14 cellular contexts compared by ENCODE assay signal in genomic region chr3:46350262-46350565, GRCh38. TPM values are rescaled to one million over a fixed set of nuclear protein-coding genes. Genes with fewer than 3 reads are reported as not detected.
DNase-seq lines count a peak whose midpoint lies in the region; ATAC-seq, FAIRE-seq and TF ChIP-seq lines count a peak whose summit lies in the region.
"Had no signal": no experiment of that assay in that cellular context is flagged by ENCODE, and none has a peak within 500 bp of the region (broad histone marks: within the 10 kb centered on the region; RNA-seq: fewer than 3 reads in every experiment).

No MANE protein-coding gene starts in this region.

- SMC1A ChIA-PET in GM12878 (lab: Charles Lee; ENCODE audit: uncharacterized antibody, unreplicated experiment): interaction anchor here (0.8 to 4.1 kb wide), 6 partner anchors 10 to 55 kb away, joined by 3 to 31 read pairs (median 4); partner anchors contain the start of gene CCR5

- H3K4me1 Mint-ChIP-seq in CD4-positive, alpha-beta memory T cell: peaks cover 52 to 84% (median 73%) of the 10 kb centered on the region in 4 donors

- ATAC-seq in GM19395 (IDR thresholded peaks at IDR 0.05; ENCODE audit: unreplicated experiment) (peak; percentile 35), GM12878 (peak; percentile 79)

- peak overlapping the region; percentile 70 for H3K4me2 ChIP-seq in GM12878 (ENCODE audit: control insufficient read depth, insufficient read depth)

- H3K79me2 ChIP-seq in GM12878 (ENCODE audit: control insufficient read depth, insufficient read depth, low read length): no peaks in the 10 kb centered on the region

- RAD21 ChIA-PET in GM12878 (lab: Charles Lee; ENCODE audit: unreplicated experiment): interaction anchor here (1.0 to 5.5 kb wide), 4 partner anchors 10 to 56 kb away, joined by 3 to 26 read pairs (median 4); no protein-coding TSS in a partner anchor

- H3K4me1 ChIP-seq in CD4-positive, alpha-beta memory T cell (ENCODE audit: insufficient read depth, low read length): peaks cover 74% of the 10 kb centered on the region
- peaks cover 31% of the 10 kb centered on the region for H3K4me1 ChIP-seq in GM12878 (ENCODE audit: control insufficient read depth, insufficient read depth, low read length)

- no peak overlapping the region for H3K4me3 ChIP-seq in CD4-positive, alpha-beta memory T cell (ENCODE audit: low read length in 2 of 2)
- H3K4me3 ChIP-seq in HL-60 (replicated peaks; ENCODE audit: insufficient read depth, low read length) (no peak overlapping the region), GM12878 (peak overlapping the region; percentile 42)

- CTCF ChIA-PET in CD4-positive, alpha-beta memory T cell (lab: Charles Lee; ENCODE audit: partially characterized antibody): interaction anchor here (1.3 to 9.4 kb wide), 4 partner anchors 10 to 70 kb away, joined by 3 to 91 read pairs (median 6); partner anchors contain the start of gene CCR5
- CTCF ChIA-PET in GM12878 (lab: Yijun Ruan, JAX): interaction anchor here (1.0 to 2.4 kb wide), 7 partner anchors 10 to 74 kb away, joined by 3 to 15 read pairs (median 4); no protein-coding TSS in a partner anchor

- no peaks in the 10 kb centered on the region for H3K27me3 Mint-ChIP-seq in CD4-positive, alpha-beta memory T cell

- no peak for TF ChIP-seq POLR2A in GM12878 (IDR thresholded peaks at IDR 0.05; ENCODE audit: low read depth, low read length)

- intact Hi-C loops in CD4-positive, alpha-beta memory T cell (cut with micrococcal nuclease): no loop called here
- intact Hi-C loops in GM12878 (cut with micrococcal nuclease; ENCODE audit: unreplicated experiment): loop anchor here (5.0 kb wide), 1 partner anchor 33 kb away; no protein-coding TSS in a partner anchor

- no peak for TF ChIP-seq RAD21 in GM12878 (IDR thresholded peaks at IDR 0.05; ENCODE audit: insufficient read depth, low read depth, low read length)

- peak overlapping the region; percentile 1 for H3K27ac ChIP-seq in CD4-positive, alpha-beta memory T cell (ENCODE audit: low read depth, low read length)
- H3K27ac ChIP-seq in HL-60 (replicated peaks) (peak overlapping the region; percentile 28), GM12878 (ENCODE audit: control insufficient read depth, insufficient read depth) (peak overlapping the region; percentile 59)

- in situ Hi-C loops in GM12878 (cut with MboI): no loop called here

- BruUV-seq in GM12878 (replicated peaks; lab: Mats Ljungman, UMichigan): no TSS peak

- peaks cover 0 to 15% (median under 1%) of the 10 kb centered on the region in 8 donors for H3K9me3 Mint-ChIP-seq in CD4-positive, alpha-beta memory T cell

- no peaks in the 10 kb centered on the region for H3K27me3 ChIP-seq in CD4-positive, alpha-beta memory T cell (ENCODE audit: insufficient read depth, low read length)
- H3K27me3 ChIP-seq in HL-60 (ENCODE audit: insufficient read depth, poor library complexity, severe bottlenecking): no peaks in the 10 kb centered on the region
- no peaks in the 10 kb centered on the region; a peak in 1 of 4 replicates for H3K27me3 ChIP-seq in GM12878 (replicated peaks in 1 of 2; ENCODE audit: control insufficient read depth in 2 of 2, insufficient read depth in 2 of 2, low read length in 1 of 2)

- H3K4me3 Mint-ChIP-seq in CD4-positive, alpha-beta memory T cell: peak overlapping the region; percentile 53 to 82 (median 71)

- peak overlapping the region; percentile 65 to 91 (median 88) for H3K27ac Mint-ChIP-seq in CD4-positive, alpha-beta memory T cell

- WGBS in GM12878 (ENCODE audit: insufficient coverage, insufficient replicate concordance, low lambda C conversion rate, missing lambda C conversion rate): 0% methylated on average over 1 of the region's 1 CpG

- H2AFZ ChIP-seq in GM12878 (ENCODE audit: control insufficient read depth, low read depth, low read length): no peak overlapping the region

- H3K36me3 Mint-ChIP-seq in CD4-positive, alpha-beta memory T cell: peaks cover 0 to 11% of the 10 kb centered on the region in 2 donors

- no peak overlapping the region for H3K9ac ChIP-seq in GM12878 (ENCODE audit: control insufficient read depth, insufficient read depth, low read length)

- H4K20me1 ChIP-seq in GM12878 (ENCODE audit: control insufficient read depth, insufficient read depth): no peaks in the 10 kb centered on the region

- no peak for DNase-seq in CD4-positive, alpha-beta memory T cell
- peak in 1 of 2 experiments; percentile 19 for DNase-seq in HL-60 (ENCODE audit: low read depth in 1 of 2, low spot score in 1 of 2)
- no peak for DNase-seq in GM12878 (ENCODE audit: low read depth, low spot score)
- DNase-seq in epidermal melanocyte (ENCODE audit: insufficient read length, low spot score): no peak
- no peak for DNase-seq in NCI-H2171 treated with DMSO at 0.1 percent for 48 hours (lab: John Stamatoyannopoulos, UW)
- no peak for DNase-seq in COR-L47 (lab: John Stamatoyannopoulos, UW)
- DNase-seq in anterior cingulate cortex (lab: John Stamatoyannopoulos, UW): no peak
- DNase-seq: activated T-cell treated with anti-CD3 and anti-CD28 coated beads, Interleukin-2, amount 50 U/mL, for 24 hours; Caco-2; NCI-H1105; T1000 had no signal

- POLR2A ChIA-PET in CD4-positive, alpha-beta memory T cell (lab: Charles Lee; ENCODE audit: partially characterized antibody): interaction anchor here (0.8 to 9.7 kb wide), 8 partner anchors 9 to 74 kb away, joined by 3 to 109 read pairs (median 3); partner anchors contain the start of gene CCR5
- POLR2A ChIA-PET in GM12878 (lab: Charles Lee): interaction anchor here (1.5 kb wide), 1 partner anchor 22 kb away, joined by 4 read pairs; no protein-coding TSS in a partner anchor

- no peaks in the 10 kb centered on the region for H3K36me3 ChIP-seq in CD4-positive, alpha-beta memory T cell (ENCODE audit: insufficient read depth, low read length)
- H3K36me3 ChIP-seq in GM12878 (ENCODE audit: control insufficient read depth in 2 of 2, insufficient read depth in 2 of 2, low read length in 1 of 2): no peaks in the 10 kb centered on the region

- no peaks in the 10 kb centered on the region for H3K9me3 ChIP-seq in CD4-positive, alpha-beta memory T cell (ENCODE audit: control insufficient read depth in 1 of 2, low read length in 2 of 2)
- peaks cover 3% of the 10 kb centered on the region; the same call in 2 of the 3 replicates for H3K9me3 ChIP-seq in GM12878 (replicated peaks; ENCODE audit: control insufficient read depth, insufficient read depth, low read length)

- TF ChIP-seq CTCF in HL-60 (IDR thresholded peaks at IDR 0.05; ENCODE audit: insufficient read depth, low read length) (no peak), GM12878 (IDR thresholded peaks at IDR 0.05 in 2 of 3, conservative IDR thresholded peaks at IDR 0.05 in 1 of 3; ENCODE audit: control insufficient read depth in 2 of 3, extremely low read depth in 1 of 3, insufficient read depth in 1 of 3, low read depth in 3 of 3, low read length in 3 of 3) (no peak)

- TF ChIP-seq EP300 in GM12878 (IDR thresholded peaks at IDR 0.05; ENCODE audit: borderline replicate concordance in 1 of 2, control insufficient read depth in 1 of 2, low read depth in 2 of 2, low read length in 2 of 2): no peak

- FAIRE-seq in GM12878 (lab: Jason Lieb, UNC): no peak
- FAIRE-seq: H54 had no signal

RNA-seq across cellular contexts. Expression of gene CCR2, which starts 3.7 kb away (rescaled TPM):
- 10 to 100 TPM; 16.3 to 18.4 TPM for total RNA-seq in CD4-positive, alpha-beta memory T cell
- polyA plus RNA-seq in CD4-positive, alpha-beta memory T cell: 10 to 100 TPM; 39.7 to 64.7 TPM
- total RNA-seq in GM12878 (2013; cell fraction: nucleolus; rRNA removed): not detected in 2 replicates
- 3.6 and 4.4 TPM in 2 replicates for total RNA-seq in GM12878 (2014; rRNA removed)
- total RNA-seq in GM12878 (2014; rRNA removed; fragmentation: Illumina TruSeq; extraction: Trizol): 4.3 and 4.4 TPM in 2 replicates
- 2.5 and 3.5 TPM in 2 replicates for total RNA-seq in GM12878 (2021)
- polyA plus RNA-seq in GM12878 (2011; ENCODE audit: low read depth): 0.18 TPM
- polyA plus RNA-seq in GM12878 (2011; rRNA removed): not detected in 2 replicates
- not detected in 2 replicates for polyA plus RNA-seq in GM12878 (2011; cell fraction: cytosol; rRNA removed)
- polyA plus RNA-seq in GM12878 (2011; cell fraction: nucleus; rRNA removed): not detected in 2 replicates
- 0.32 and 0.80 TPM in 2 replicates for polyA plus RNA-seq in GM12878 (2012)
- 3.6 and 4.1 TPM in 2 replicates for polyA plus RNA-seq in GM12878 (2014; fragmentation: Illumina TruSeq; extraction: Trizol)
- polyA plus RNA-seq in GM12878 (2014; fragmentation: Nextera tagmentation; extraction: Ambion mirVana): 1 to 10 TPM; 2.5 to 4.7 TPM
- polyA plus RNA-seq in GM12878 (2014; rRNA removed): 2.1 and 2.7 TPM in 2 replicates
- 1 to 10 TPM; 1.9 to 2.7 TPM for polyA plus RNA-seq in GM12878 (2016; fragmentation: Nextera tagmentation; extraction: Ambion mirVana)
- not detected in 2 replicates for polyA minus RNA-seq in GM12878 (2011; rRNA and poly(A)+ RNA removed)
- polyA minus RNA-seq in GM12878 (2011; cell fraction: cytosol; rRNA and poly(A)+ RNA removed): not detected in 2 replicates
- not detected in 2 replicates for polyA minus RNA-seq in GM12878 (2011; cell fraction: nucleus; rRNA and poly(A)+ RNA removed)
- total RNA-seq: Caco-2, kidney epithelial cell had no signal

RNA-seq across cellular contexts. Expression of gene CCR5, which starts 20.5 kb away (rescaled TPM):
- 1 to 10 TPM; 6.8 to 6.9 TPM for total RNA-seq in CD4-positive, alpha-beta memory T cell
- 1 to 10 TPM in 1 of 2 donors, under 1 TPM in 1; 0.59 to 5.5 TPM for polyA plus RNA-seq in CD4-positive, alpha-beta memory T cell
- not detected in 2 replicates for total RNA-seq in GM12878 (2013; cell fraction: nucleolus; rRNA removed)
- 0.17 and 0.27 TPM in 2 replicates for total RNA-seq in GM12878 (2014; rRNA removed)
- total RNA-seq in GM12878 (2014; rRNA removed; fragmentation: Illumina TruSeq; extraction: Trizol): 0.92 and 1.2 TPM in 2 replicates
- 1.2 TPM in 2 replicates for total RNA-seq in GM12878 (2021)
- 0.17 TPM for polyA plus RNA-seq in GM12878 (2011; ENCODE audit: low read depth)
- not detected in 2 replicates for polyA plus RNA-seq in GM12878 (2011; rRNA removed)
- not detected in 2 replicates for polyA plus RNA-seq in GM12878 (2011; cell fraction: cytosol; rRNA removed)
- polyA plus RNA-seq in GM12878 (2011; cell fraction: nucleus; rRNA removed): not detected in 2 replicates
- polyA plus RNA-seq in GM12878 (2012): 0.21 and 0.24 TPM in 2 replicates
- polyA plus RNA-seq in GM12878 (2014; fragmentation: Illumina TruSeq; extraction: Trizol): 1.6 TPM in 2 replicates
- under 1 TPM; 0.21 to 0.51 TPM for polyA plus RNA-seq in GM12878 (2014; fragmentation: Nextera tagmentation; extraction: Ambion mirVana)
- polyA plus RNA-seq in GM12878 (2014; rRNA removed): 0.94 and 1.2 TPM in 2 replicates
- polyA plus RNA-seq in GM12878 (2016; fragmentation: Nextera tagmentation; extraction: Ambion mirVana): under 1 TPM; 0.49 to 0.82 TPM
- not detected in 2 replicates for polyA minus RNA-seq in GM12878 (2011; rRNA and poly(A)+ RNA removed)
- polyA minus RNA-seq in GM12878 (2011; cell fraction: cytosol; rRNA and poly(A)+ RNA removed): not detected in 2 replicates
- not detected in 2 replicates for polyA minus RNA-seq in GM12878 (2011; cell fraction: nucleus; rRNA and poly(A)+ RNA removed)
- total RNA-seq: Caco-2, kidney epithelial cell had no signal

RNA-seq across cellular contexts. Expression of gene CCRL2, which starts 56.8 kb away (rescaled TPM):
- 1 to 10 TPM in 1 of 2 experiments, under 1 TPM in 1; 0.58 to 1.8 TPM for total RNA-seq in CD4-positive, alpha-beta memory T cell
- under 1 TPM; 0.39 to 0.98 TPM for polyA plus RNA-seq in CD4-positive, alpha-beta memory T cell
- total RNA-seq in GM12878 (2013; cell fraction: nucleolus; rRNA removed): not detected in 2 replicates
- total RNA-seq in GM12878 (2014; rRNA removed): 2.1 and 2.3 TPM in 2 replicates
- 1.8 and 2.2 TPM in 2 replicates for total RNA-seq in GM12878 (2014; rRNA removed; fragmentation: Illumina TruSeq; extraction: Trizol)
- 1.6 and 2.1 TPM in 2 replicates for total RNA-seq in GM12878 (2021)
- polyA plus RNA-seq in GM12878 (2011; ENCODE audit: low read depth): 1.1 TPM
- polyA plus RNA-seq in GM12878 (2011; rRNA removed): 0.04 TPM in 1 of 2 replicates, not detected in the other
- 0.06 and 0.07 TPM in 2 replicates for polyA plus RNA-seq in GM12878 (2011; cell fraction: cytosol; rRNA removed)
- polyA plus RNA-seq in GM12878 (2011; cell fraction: nucleus; rRNA removed): 0.12 TPM in 1 of 2 replicates, not detected in the other
- 0.66 and 0.84 TPM in 2 replicates for polyA plus RNA-seq in GM12878 (2012)
- 1.7 and 2.1 TPM in 2 replicates for polyA plus RNA-seq in GM12878 (2014; fragmentation: Illumina TruSeq; extraction: Trizol)
- polyA plus RNA-seq in GM12878 (2014; fragmentation: Nextera tagmentation; extraction: Ambion mirVana): 1 to 10 TPM; 1.5 to 2.2 TPM
- polyA plus RNA-seq in GM12878 (2014; rRNA removed): 1.6 and 2.5 TPM in 2 replicates
- 1 to 10 TPM; 1.2 to 1.7 TPM for polyA plus RNA-seq in GM12878 (2016; fragmentation: Nextera tagmentation; extraction: Ambion mirVana)
- polyA minus RNA-seq in GM12878 (2011; rRNA and poly(A)+ RNA removed): 0.52 TPM in 1 of 2 replicates, not detected in the other
- polyA minus RNA-seq in GM12878 (2011; cell fraction: cytosol; rRNA and poly(A)+ RNA removed): not detected in 2 replicates
- not detected in 2 replicates for polyA minus RNA-seq in GM12878 (2011; cell fraction: nucleus; rRNA and poly(A)+ RNA removed)

Comparison
In these comparisons a context has a peak if more than half of its experiments do, and no peak if none do; other contexts are left out.
1. H3K27ac ChIP-seq: peak in every context shown above with its lines; median percentile 59 in GM12878; 28 in HL-60; 1 in CD4-positive, alpha-beta memory T cell.